9 cellular contexts compared by ENCODE assay signal in the genomic region with DNA sequence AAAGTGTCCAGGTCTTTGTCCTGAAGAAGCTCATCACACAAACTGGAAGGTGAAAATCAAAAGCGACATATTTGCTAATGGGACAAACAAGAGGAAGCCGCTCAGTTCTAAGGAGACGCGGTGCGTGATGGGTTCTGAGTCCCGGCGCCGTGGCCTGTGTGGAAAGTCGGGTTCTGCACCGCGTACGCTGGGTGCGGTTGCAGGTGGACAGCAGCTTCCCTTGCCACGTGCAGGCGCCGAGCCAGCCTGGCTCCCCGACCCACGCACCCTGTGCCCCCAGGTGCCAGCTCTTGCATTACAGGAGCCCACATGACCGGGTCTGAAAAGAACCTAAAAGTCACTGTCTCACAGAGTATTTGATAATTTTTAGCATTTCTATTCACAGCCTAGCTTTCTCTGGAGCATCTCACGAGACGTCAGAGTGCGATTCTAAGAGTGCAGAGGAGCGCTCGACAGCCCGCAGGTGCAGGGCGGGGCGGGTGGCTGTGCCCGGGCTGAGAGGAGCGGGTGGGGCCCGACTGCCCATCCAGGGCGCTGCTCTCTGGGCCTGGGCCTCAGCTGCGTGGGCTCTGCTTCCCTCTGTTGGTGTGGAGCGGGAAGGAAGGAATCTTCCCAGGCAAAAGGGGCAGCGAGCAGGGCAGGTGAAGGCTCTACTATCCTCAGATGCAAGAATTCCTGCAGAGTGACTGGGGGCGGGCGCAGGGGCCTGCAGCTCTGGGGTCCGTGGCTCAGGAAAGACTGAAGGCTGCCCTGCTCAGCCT. TPM values are rescaled to one million over a fixed set of nuclear protein-coding genes. Genes with fewer than 3 reads are reported as not detected.
DNase-seq lines count a peak whose midpoint lies in the region; ATAC-seq and TF ChIP-seq lines count a peak whose summit lies in the region.
"Had no signal": no experiment of that assay in that cellular context is flagged by ENCODE, and none has a peak within 500 bp of the region (broad histone marks: within the 10 kb centered on the region; RNA-seq: fewer than 3 reads in every experiment).

No MANE protein-coding gene starts in this region.

- no peaks in the 10 kb centered on the region for H3K9me3 Mint-ChIP-seq in T-helper 2 cell treated with Interferon-gamma antibody and Interleukin-4, amounts not matched to agents 5 μg/mL and 100 μg/mL, for 36 hours

- H3K4me3 ChIP-seq in WERI-Rb-1 (ENCODE audit: low read depth, low read length) = no peak overlapping the region
- H3K4me3 ChIP-seq: PC-9 had no signal

- no peaks in the 10 kb centered on the region for H3K36me3 ChIP-seq in WERI-Rb-1

- H3K4me3 Mint-ChIP-seq in T-helper 2 cell treated with Interferon-gamma antibody and Interleukin-4, amounts not matched to agents 5 μg/mL and 100 μg/mL, for 36 hours = no peak overlapping the region

- no peaks in the 10 kb centered on the region for H3K27me3 ChIP-seq in WERI-Rb-1 (ENCODE audit: insufficient read depth, low read depth, severe bottlenecking)

- no peaks in the 10 kb centered on the region for H3K27me3 Mint-ChIP-seq in T-helper 2 cell treated with Interferon-gamma antibody and Interleukin-4, amounts not matched to agents 5 μg/mL and 100 μg/mL, for 36 hours (ENCODE audit: low read depth)

- DNase-seq in AG08396 (ENCODE audit: low spot score) (peak; percentile 21), HuH-7.5 (ENCODE audit: low spot score) (peak; percentile 7), WERI-Rb-1 (peak; percentile 62), kidney tubule cell (ENCODE audit: low spot score) (peak; percentile 38), mucosa of gallbladder (ENCODE audit: low spot score) (no peak), GM19238 (ENCODE audit: insufficient read length, low spot score) (no peak)
- DNase-seq in T-helper 2 cell treated with Interferon-gamma antibody and Interleukin-4, amounts not matched to agents 5 μg/mL and 100 μg/mL, for 36 hours (ENCODE audit: low spot score) = no peak
- DNase-seq: PC-9 had no signal

- TF ChIP-seq CTCF in WERI-Rb-1 (IDR thresholded peaks at IDR 0.05; ENCODE audit: low read depth, low read length) = peak; percentile 85

- no peak overlapping the region for H3K27ac ChIP-seq in WERI-Rb-1
- H3K27ac ChIP-seq: PC-9 had no signal

- no peaks in the 10 kb centered on the region for H3K9me3 ChIP-seq in WERI-Rb-1 (ENCODE audit: severe bottlenecking)

- H3K4me1 Mint-ChIP-seq in T-helper 2 cell treated with Interferon-gamma antibody and Interleukin-4, amounts not matched to agents 5 μg/mL and 100 μg/mL, for 36 hours (ENCODE audit: low read depth) = no peaks in the 10 kb centered on the region

- H3K36me3 Mint-ChIP-seq in T-helper 2 cell treated with Interferon-gamma antibody and Interleukin-4, amounts not matched to agents 5 μg/mL and 100 μg/mL, for 36 hours (ENCODE audit: low read depth) = no peaks in the 10 kb centered on the region

- no peak for ATAC-seq in GM18861 (IDR thresholded peaks at IDR 0.05; ENCODE audit: unreplicated experiment)

- no peak overlapping the region for H3K27ac Mint-ChIP-seq in T-helper 2 cell treated with Interferon-gamma antibody and Interleukin-4, amounts not matched to agents 5 μg/mL and 100 μg/mL, for 36 hours

RNA-seq across cellular contexts. Expression of gene MYT1L, which starts 39.4 kb away (rescaled TPM):
- total RNA-seq in mucosa of gallbladder = 0.55 TPM
- total RNA-seq: PC-9 had no signal

Comparison
In these comparisons a context has a peak if more than half of its experiments do, and no peak if none do; other contexts are left out.
1. DNase-seq: peak in AG08396 (single experiment), HuH-7.5 (single experiment), WERI-Rb-1 (single experiment) and kidney tubule cell (single experiment); none in mucosa of gallbladder (single experiment), GM19238 (single experiment) and T-helper 2 cell treated with Interferon-gamma antibody and Interleukin-4, amounts not matched to agents 5 μg/mL and 100 μg/mL, for 36 hours (single experiment).